Comparison of ENCODE assay signal across 8 cellular contexts in genomic region chr7:12322287-12322902, GRCh38.
A peak's percentile ranks its signal among the peaks of the same experiment; 100 is the strongest.
DNase-seq lines count a peak whose midpoint lies in the region; ATAC-seq, FAIRE-seq and TF ChIP-seq lines count a peak whose summit lies in the region.

No MANE protein-coding gene starts in this region.

- WGBS in A549 (ENCODE audit: missing lambda C conversion rate), result 37% methylated on average over 5 of the region's 5 CpGs
- WGBS in psoas muscle, 3 donors, result 55 to 59% (median 57%) methylated on average over 5 of the region's 5 CpGs

- peak in 1 of 2 experiments; percentile 42; a peak in 1 of 6 replicates for ATAC-seq in A549
- no peak for ATAC-seq in psoas muscle
- no peak for ATAC-seq in GM21423 (IDR thresholded peaks at IDR 0.05; ENCODE audit: unreplicated experiment)
- ATAC-seq in GM19395 (IDR thresholded peaks at IDR 0.05; ENCODE audit: unreplicated experiment), result no peak

- DNase-seq in A549 (ENCODE audit: low read depth in 1 of 2, low spot score in 1 of 2), result peak in 1 of 2 experiments; percentile 36
- peak; percentile 61 for DNase-seq in ELR (ENCODE audit: low read depth)
- DNase-seq in OCI-M1 (lab: John Stamatoyannopoulos, UW), result peak; percentile 37
- no peak for DNase-seq in epithelial cell of prostate (ENCODE audit: low read depth, low spot score)
- no peak for DNase-seq in psoas muscle
- DNase-seq in mesenteric fat pad (ENCODE audit: low spot score), result no peak

- POLR2A ChIA-PET in A549 (lab: Yijun Ruan, JAX), result no interaction called here

- peaks cover 24% of the 10 kb centered on the region; the same call in 2 of the 3 replicates for H3K4me1 ChIP-seq in A549
- no peaks in the 10 kb centered on the region for H3K4me1 ChIP-seq in psoas muscle

- intact Hi-C loops in psoas muscle (cut with DNase I), result loop anchor here (5.0 kb wide), 2 partner anchors 255 to 900 kb away; no protein-coding TSS in a partner anchor

- H3K27ac ChIP-seq in A549 (no peak overlapping the region; a peak in 1 of 6 replicates), epithelial cell of prostate (peak overlapping the region; percentile 56), psoas muscle (no peak overlapping the region)

- no peak overlapping the region for H3K4me2 ChIP-seq in A549

- TF ChIP-seq POLR2A in A549 (IDR thresholded peaks at IDR 0.05; ENCODE audit: low read length), result no peak

- peak; percentile 67 for FAIRE-seq in A549 (lab: Jason Lieb, UNC)

- no peaks in the 10 kb centered on the region for H3K9me3 ChIP-seq in A549
- no peaks in the 10 kb centered on the region for H3K9me3 ChIP-seq in psoas muscle

- CTCF ChIA-PET in A549 (lab: Yijun Ruan, JAX), result interaction anchor here (0.9 to 2.4 kb wide), 10 partner anchors 10 to 894 kb away, joined by 3 to 11 read pairs (median 4); no protein-coding TSS in a partner anchor

- TF ChIP-seq CTCF in A549 (IDR thresholded peaks at IDR 0.05), result peak; percentile 91
- TF ChIP-seq CTCF in psoas muscle (IDR thresholded peaks at IDR 0.05), result peak; percentile 69

- no peaks in the 10 kb centered on the region for H3K36me3 ChIP-seq in psoas muscle (ENCODE audit: insufficient read depth in 1 of 2, low read depth in 1 of 2)

- H3K4me3 ChIP-seq in A549, result no peak overlapping the region
- no peak overlapping the region for H3K4me3 ChIP-seq in psoas muscle

- TF ChIP-seq RAD21 in A549 (conservative IDR thresholded peaks at IDR 0.05 in 1 of 2, IDR thresholded peaks at IDR 0.05 in 1 of 2), result peak; percentile 88 to 93

- TF ChIP-seq EP300 in A549 (IDR thresholded peaks at IDR 0.05), result no peak

- H3K27me3 ChIP-seq in psoas muscle (ENCODE audit: insufficient read depth in 3 of 3, low read length in 2 of 3), result no peaks in the 10 kb centered on the region

TF ChIP-seq in A549, 52 proteins besides CTCF, POLR2A, EP300 and RAD21:
- TF ChIP-seq SMC3 (IDR thresholded peaks at IDR 0.05), result peak; percentile 93
- no peak for TF ChIP-seq FOSL2 (IDR thresholded peaks at IDR 0.05)
- no peak for TF ChIP-seq FOSL2 (CRISPR knock-in tag; IDR thresholded peaks at IDR 0.05)
TF ChIP-seq in A549: peak in this region for 1.

Comparison
In these comparisons a context has a peak if more than half of its experiments do, and no peak if none do; other contexts are left out.
1. DNase-seq: peak in ELR (single experiment) and OCI-M1 (single experiment); none in epithelial cell of prostate (single experiment), psoas muscle (0 of 2) and mesenteric fat pad (single experiment).